In the genomic region with DNA sequence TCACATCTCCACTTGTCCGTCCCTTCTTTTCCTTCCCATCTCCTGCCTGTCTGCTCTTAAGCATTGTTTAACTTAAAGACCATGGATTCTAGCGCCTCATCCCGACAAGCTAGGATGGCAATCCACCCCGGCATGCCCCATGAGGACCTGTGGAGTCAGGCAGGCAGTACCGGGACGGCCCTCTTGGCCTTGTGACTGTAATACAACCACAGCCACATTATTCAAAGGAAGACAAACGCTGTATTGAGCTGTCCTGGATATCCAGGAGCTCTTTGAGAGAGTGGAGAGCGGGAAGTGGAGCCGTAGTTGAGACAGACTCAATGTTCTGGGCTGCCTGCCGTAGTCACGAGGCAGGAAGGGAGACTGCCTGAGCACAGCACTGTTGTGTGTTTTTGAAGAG, we compare ENCODE assay signal across 20 cellular contexts.
DNase-seq lines count a peak whose midpoint lies in the region; ATAC-seq, FAIRE-seq and TF ChIP-seq lines count a peak whose summit lies in the region.
"Had no signal": no experiment of that assay in that cellular context is flagged by ENCODE, and none has a peak within 500 bp of the region (broad histone marks: within the 10 kb centered on the region; RNA-seq: fewer than 3 reads in every experiment).

No MANE protein-coding gene starts in this region.

- H3K4me1 ChIP-seq in trophoblast cell (ENCODE audit: control insufficient read depth in 1 of 2, insufficient read depth in 2 of 2, low read length in 2 of 2), result no peaks in the 10 kb centered on the region
- H3K4me1 ChIP-seq: Caco-2 had no signal

- H3K4me3 Mint-ChIP-seq in glutamatergic neuron (ENCODE audit: unreplicated experiment), result no peak overlapping the region
- H3K4me3 Mint-ChIP-seq: B cell; CD8-positive, alpha-beta T cell; H9 had no signal

- H3K79me1 ChIP-seq in trophoblast cell (ENCODE audit: low read length), result no peaks in the 10 kb centered on the region

- H4K91ac ChIP-seq in trophoblast cell (ENCODE audit: low read depth, low read length), result no peak overlapping the region

- no peak for ATAC-seq in GM21515 (IDR thresholded peaks at IDR 0.05; ENCODE audit: unreplicated experiment)
- ATAC-seq in GM21576 (IDR thresholded peaks at IDR 0.05; ENCODE audit: unreplicated experiment), result no peak
- ATAC-seq: CD8-positive, alpha-beta T cell; SK-N-SH treated with all-trans-retinoic acid at 6 μM for 48 hours had no signal

- in situ Hi-C loops in SK-MEL-5 (cut with HindIII; ENCODE audit: low pct_unique_long_range_greater_than_20kb, low sequenced_read_pairs), result no loop called here

- H3K18ac ChIP-seq in trophoblast cell (ENCODE audit: low read length), result no peak overlapping the region

- H3K27me3 ChIP-seq in trophoblast cell (ENCODE audit: insufficient read depth, low read length), result no peaks in the 10 kb centered on the region

- H3K4me3 ChIP-seq in trophoblast cell (ENCODE audit: low read depth, low read length), result no peak overlapping the region
- H3K4me3 ChIP-seq: GM23248 had no signal

- H3K27ac ChIP-seq in trophoblast cell (ENCODE audit: low read depth, low read length), result no peak overlapping the region
- H3K27ac ChIP-seq: C4-2B, GM23248 had no signal

- H2AK5ac ChIP-seq in trophoblast cell (ENCODE audit: low read length), result no peak overlapping the region

- no peak overlapping the region for H4K8ac ChIP-seq in trophoblast cell (ENCODE audit: low read depth, low read length)

- H2AFZ ChIP-seq in trophoblast cell (ENCODE audit: insufficient read depth, low read length, poor library complexity), result no peak overlapping the region
- H2AFZ ChIP-seq: GM23248 had no signal

- WGBS in trophoblast cell (ENCODE audit: extremely low coverage, insufficient coverage, insufficient read length), result no CpG with 5 or more reads among the region's 11 CpGs

- H3K4me1 Mint-ChIP-seq in glutamatergic neuron (ENCODE audit: low read depth, unreplicated experiment), result no peaks in the 10 kb centered on the region
- H3K4me1 Mint-ChIP-seq: B cell had no signal

- no peak overlapping the region for H3K27ac Mint-ChIP-seq in glutamatergic neuron (ENCODE audit: unreplicated experiment)
- H3K27ac Mint-ChIP-seq: B cell; CD8-positive, alpha-beta T cell; H9 had no signal

- H3K9me3 Mint-ChIP-seq in glutamatergic neuron (ENCODE audit: unreplicated experiment), result no peaks in the 10 kb centered on the region
- H3K9me3 Mint-ChIP-seq: H9 had no signal

- H3K9ac ChIP-seq in trophoblast cell (ENCODE audit: low read length), result no peak overlapping the region
- H3K9ac ChIP-seq: GM23248 had no signal

- no peak overlapping the region for H4K12ac ChIP-seq in trophoblast cell (ENCODE audit: low read depth, low read length)

- no peak overlapping the region for H3K4ac ChIP-seq in trophoblast cell (ENCODE audit: low read depth, low read length)

- H3K36me3 Mint-ChIP-seq in glutamatergic neuron (ENCODE audit: unreplicated experiment), result no peaks in the 10 kb centered on the region
- H3K36me3 Mint-ChIP-seq: CD8-positive, alpha-beta T cell had no signal

- H2BK5ac ChIP-seq in trophoblast cell (ENCODE audit: low read depth, low read length, poor library complexity), result no peak overlapping the region

- no peaks in the 10 kb centered on the region for H3K27me3 Mint-ChIP-seq in glutamatergic neuron (ENCODE audit: unreplicated experiment)
- H3K27me3 Mint-ChIP-seq: B cell had no signal

- peak overlapping the region; percentile 69 for H2BK12ac ChIP-seq in trophoblast cell (ENCODE audit: low read length)

- H3K9me3 ChIP-seq in trophoblast cell (ENCODE audit: insufficient read depth, low read depth, low read length), result no peaks in the 10 kb centered on the region
- H3K9me3 ChIP-seq: Caco-2 had no signal

- H3K23ac ChIP-seq in trophoblast cell (ENCODE audit: low read length), result no peak overlapping the region

- no peak for TF ChIP-seq POLR2A in GM12891 (IDR thresholded peaks at IDR 0.05; ENCODE audit: low read depth, low read length)

- H3K36me3 ChIP-seq in trophoblast cell (ENCODE audit: control insufficient read depth in 1 of 2, insufficient read depth in 2 of 2, low read length in 2 of 2), result no peaks in the 10 kb centered on the region

- H2BK120ac ChIP-seq in trophoblast cell (ENCODE audit: insufficient read depth, low read length, poor library complexity), result no peak overlapping the region

- DNase-seq in SK-MEL-5 (ENCODE audit: low read depth, low spot score) (peak; percentile 77), islet precursor cell (peak; percentile 34), trophoblast cell (no peak), GM12891 (ENCODE audit: insufficient read length, low spot score) (no peak), glutamatergic neuron (no peak)
- DNase-seq: Caco-2; CD8-positive, alpha-beta T cell; GM23248; H9; KBM-7; NCI-H2029; NCI-H2227 treated with DMSO at 0.1 percent for 48 hours; NCI-H510A; NCI-H69 had no signal

- no peak for TF ChIP-seq CTCF in glutamatergic neuron (IDR thresholded peaks at IDR 0.05; ENCODE audit: partially characterized antibody, unreplicated experiment)

- no peaks in the 10 kb centered on the region for H3K79me2 ChIP-seq in trophoblast cell (ENCODE audit: control insufficient read depth, insufficient read depth, low read length, poor library complexity)

- no peak for FAIRE-seq in GM12891 (lab: Jason Lieb, UNC)
- FAIRE-seq: G401.6 had no signal

- H3K4me2 ChIP-seq in trophoblast cell (ENCODE audit: low read length), result no peak overlapping the region

- H3K14ac ChIP-seq in trophoblast cell (ENCODE audit: low read length), result peak overlapping the region; percentile 34

TF ChIP-seq in GM12891, 5 proteins besides CTCF, POLR2A, EP300 and RAD21:
- no peak for TF ChIP-seq POU2F2 (IDR thresholded peaks at IDR 0.05; ENCODE audit: low read depth, low read length)
- TF ChIP-seq POLR2AphosphoS5 (IDR thresholded peaks at IDR 0.05; ENCODE audit: low read depth, low read length), result no peak
- TF ChIP-seq SPI1 (IDR thresholded peaks at IDR 0.05; ENCODE audit: low read depth, low read length), result no peak
- no peak for TF ChIP-seq TAF1 (IDR thresholded peaks at IDR 0.05; ENCODE audit: low read depth, low read length)
- no peak for TF ChIP-seq PAX5 (IDR thresholded peaks at IDR 0.05; ENCODE audit: insufficient read depth, low read length, severe bottlenecking)

Comparison
In these comparisons a context has a peak if more than half of its experiments do, and no peak if none do; other contexts are left out.
1. DNase-seq: peak in SK-MEL-5 (single experiment) and islet precursor cell (single experiment); none in trophoblast cell (0 of 2), GM12891 (single experiment) and glutamatergic neuron (single experiment).